ENCODE assay signal across 24 cellular contexts in the genomic region with DNA sequence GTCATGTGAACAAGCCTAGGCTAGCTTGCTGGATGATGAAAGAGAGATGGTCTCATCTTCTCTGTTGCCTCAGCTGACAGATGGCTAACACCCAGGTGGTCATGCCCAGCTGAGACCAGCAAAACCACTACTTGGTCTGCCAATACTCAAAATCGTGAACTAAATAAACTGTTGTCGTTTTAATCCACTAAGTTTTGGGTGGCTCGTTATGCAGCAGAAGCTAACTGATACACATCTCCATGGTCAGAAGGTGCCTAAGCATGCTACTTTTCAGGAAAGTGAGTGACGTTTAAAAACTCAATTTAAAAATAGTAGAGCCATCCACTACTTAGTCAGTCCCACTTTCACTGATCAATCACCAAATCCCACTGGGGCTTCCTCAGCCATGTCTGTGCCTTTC. TPM values are rescaled to one million over a fixed set of nuclear protein-coding genes. Genes with fewer than 3 reads are reported as not detected.
DNase-seq lines count a peak whose midpoint lies in the region; ATAC-seq, FAIRE-seq and TF ChIP-seq lines count a peak whose summit lies in the region.
"Had no signal": no experiment of that assay in that cellular context is flagged by ENCODE, and none has a peak within 500 bp of the region (broad histone marks: within the 10 kb centered on the region; RNA-seq: fewer than 3 reads in every experiment).

No MANE protein-coding gene starts in this region.

- no peaks in the 10 kb centered on the region for H3K27me3 Mint-ChIP-seq in activated T-helper 17 cell treated with anti-CD3 and anti-CD28 coated beads, Interleukin-2, amount 50 U/mL, for 72 hours
- H3K27me3 Mint-ChIP-seq in HFFc6 (ENCODE audit: insufficient read depth) (no peaks in the 10 kb centered on the region; the same call in 1 of the 2 replicates), WTC11 (ENCODE audit: low read depth) (no peaks in the 10 kb centered on the region)
- H3K27me3 Mint-ChIP-seq: CD4-positive, alpha-beta T cell had no signal

- no peak overlapping the region for H4K8ac ChIP-seq in H1 (ENCODE audit: extremely low read depth, insufficient read depth, low read length)

- H4K91ac ChIP-seq in H1 (replicated peaks; ENCODE audit: insufficient read length, low read length) = peak overlapping the region; percentile 48

- H3K23me2 ChIP-seq in H1 (ENCODE audit: low read depth, low read length) = no peaks in the 10 kb centered on the region

- intact Hi-C loops in left colon (cut with DNase I, micrococcal nuclease) = no loop called here

- DNase-seq in HTR-8/SVneo (ENCODE audit: insufficient read length, low spot score) (no peak), H1 (ENCODE audit: low read depth in 1 of 2, low spot score in 2 of 2) (no peak), left colon (no peak), HFFc6 (no peak), WTC11 (ENCODE audit: low spot score) (no peak)
- DNase-seq: 8988T; ACHN; AML-193; BE2C; CD4-positive, alpha-beta T cell; CD8-positive, alpha-beta memory T cell; DMS 273 treated with DMSO at 0.1 percent for 48 hours; DMS79; EL; GDM1; GOT3; HCEC 1CT had no signal

- H3K36me3 ChIP-seq in H1 (ENCODE audit: control insufficient read depth in 2 of 4, insufficient read depth in 4 of 4, low read length in 3 of 4) = peaks cover 0 to 3% (median 0%) of the 10 kb centered on the region in 4 experiments; a peak in 1 of 8 replicates
- H3K36me3 ChIP-seq: BE2C had no signal

- H3K56ac ChIP-seq in H1 (replicated peaks; ENCODE audit: insufficient read length, low read depth, low read length) = no peak overlapping the region

- peaks cover 10% of the 10 kb centered on the region for H3K9me3 Mint-ChIP-seq in activated T-helper 17 cell treated with anti-CD3 and anti-CD28 coated beads, Interleukin-2, amount 50 U/mL, for 72 hours
- H3K9me3 Mint-ChIP-seq in HFFc6 (no peaks in the 10 kb centered on the region), WTC11 (peaks cover 5% of the 10 kb centered on the region; the same call in 1 of the 2 replicates)
- H3K9me3 Mint-ChIP-seq: CD8-positive, alpha-beta memory T cell had no signal

- peak; percentile 54 for FAIRE-seq in HTR-8/SVneo (lab: Jason Lieb, UNC)
- FAIRE-seq in H1 (lab: Jason Lieb, UNC) = no peak
- FAIRE-seq: A549, D721Med, GM12878 had no signal

- H4K5ac ChIP-seq in H1 (ENCODE audit: insufficient read length, low read depth, low read length) = no peak overlapping the region

- H3K4me1 Mint-ChIP-seq in activated T-helper 17 cell treated with anti-CD3 and anti-CD28 coated beads, Interleukin-2, amount 50 U/mL, for 72 hours = peaks cover 56% of the 10 kb centered on the region
- H3K4me1 Mint-ChIP-seq in HFFc6 (ENCODE audit: low read depth) (no peaks in the 10 kb centered on the region), WTC11 (peaks cover 21% of the 10 kb centered on the region)

- no peak for TF ChIP-seq EP300 in H1 (IDR thresholded peaks at IDR 0.05; ENCODE audit: borderline replicate concordance in 1 of 2, low read depth in 2 of 2, low read length in 2 of 2)

- H3K27me3 ChIP-seq in H1 (replicated peaks in 1 of 4; ENCODE audit: control insufficient read depth in 3 of 4, extremely low read depth in 1 of 4, insufficient read depth in 3 of 4, low read length in 3 of 4) = no peaks in the 10 kb centered on the region
- H3K27me3 ChIP-seq: BE2C; BLaER1 treated with 17β-estradiol and CSF1 and Interleukin-3, amounts not matched to agents 10 nM and 100 nM had no signal

- peak overlapping the region; percentile 94 for H3K27ac Mint-ChIP-seq in activated T-helper 17 cell treated with anti-CD3 and anti-CD28 coated beads, Interleukin-2, amount 50 U/mL, for 72 hours
- no peak overlapping the region for H3K27ac Mint-ChIP-seq in HFFc6
- H3K27ac Mint-ChIP-seq in WTC11 = no peak overlapping the region
- H3K27ac Mint-ChIP-seq: CD4-positive, alpha-beta T cell had no signal

- CTCF ChIA-PET in H1 (lab: Charles Lee; ENCODE audit: partially characterized antibody) (interaction anchor here (0.7 to 2.9 kb wide), 12 partner anchors 13 to 369 kb away, joined by 3 to 34 read pairs (median 5); no protein-coding TSS in a partner anchor), WTC11 (lab: Charles Lee) (interaction anchor here (1.2 to 3.4 kb wide), 3 partner anchors 54 to 70 kb away, joined by 5 to 25 read pairs (median 5); no protein-coding TSS in a partner anchor)

- H2BK120ac ChIP-seq in H1 (replicated peaks; ENCODE audit: low read depth, low read length) = no peak overlapping the region

- H3K4me3 Mint-ChIP-seq in activated T-helper 17 cell treated with anti-CD3 and anti-CD28 coated beads, Interleukin-2, amount 50 U/mL, for 72 hours = peak overlapping the region; percentile 78
- H3K4me3 Mint-ChIP-seq in HFFc6 (no peak overlapping the region), WTC11 (no peak overlapping the region)
- H3K4me3 Mint-ChIP-seq: CD14-positive monocyte; CD4-positive, alpha-beta T cell; CD8-positive, alpha-beta memory T cell had no signal

- 84% methylated on average over 4 of the region's 4 CpGs; no CpG with 5 or more reads in 1 of the 2 experiments for WGBS in H1 (ENCODE audit: extremely low coverage in 1 of 2, insufficient coverage in 1 of 2, insufficient read length in 1 of 2, insufficient replicate concordance in 2 of 2, low coverage in 1 of 2, low lambda C conversion rate in 2 of 2, missing lambda C conversion rate in 1 of 2), 2 experiments

- no peak overlapping the region for H2AK5ac ChIP-seq in H1 (ENCODE audit: low read depth, low read length)

- H3K4me2 ChIP-seq in H1 (ENCODE audit: insufficient read depth in 1 of 2, low read depth in 2 of 2, low read length in 2 of 2) = no peak overlapping the region
- H3K4me2 ChIP-seq: A549 had no signal

- POLR2A ChIA-PET in H1 (lab: Charles Lee; ENCODE audit: partially characterized antibody) (interaction anchor here (0.7 kb wide), 1 partner anchor 57 kb away, joined by 3 read pairs; no protein-coding TSS in a partner anchor), WTC11 (lab: Charles Lee) (no interaction called here)

- 0 out of 2 replicates have a peak overlapping the region, but pooled peaks have one; percentile 18 for H2BK15ac ChIP-seq in H1 (ENCODE audit: low read length)

- no peak for TF ChIP-seq RAD21 in H1 (IDR thresholded peaks at IDR 0.05 in 1 of 2, conservative IDR thresholded peaks at IDR 0.05 in 1 of 2; ENCODE audit: low read depth in 2 of 2, low read length in 2 of 2)

- TF ChIP-seq CTCF in H1 (IDR thresholded peaks at IDR 0.05; ENCODE audit: control extremely low read depth in 1 of 3, insufficient read depth in 1 of 3, low read depth in 1 of 3, low read length in 3 of 3) (no peak), HFFc6 (IDR thresholded peaks at IDR 0.05) (no peak), WTC11 (IDR thresholded peaks at IDR 0.05) (no peak)

- no peak overlapping the region for H3K4ac ChIP-seq in H1 (replicated peaks; ENCODE audit: insufficient read length, low read depth, low read length)

- H3K9ac ChIP-seq in H1 (replicated peaks in 1 of 4; ENCODE audit: extremely low read depth in 1 of 4, low read depth in 3 of 4, low read length in 3 of 4) = no peak overlapping the region
- H3K9ac ChIP-seq: BLaER1 treated with 17β-estradiol and CSF1 and Interleukin-3, amounts not matched to agents 10 nM and 100 nM had no signal

- no peaks in the 10 kb centered on the region for H3K79me2 ChIP-seq in H1 (ENCODE audit: control insufficient read depth in 1 of 2, insufficient read depth in 2 of 2, low read length in 2 of 2)

- H2BK12ac ChIP-seq in H1 (ENCODE audit: low read depth, low read length) = no peak overlapping the region

- H3K14ac ChIP-seq in H1 (ENCODE audit: insufficient read length) = no peak overlapping the region

- H3K79me1 ChIP-seq in H1 (ENCODE audit: low read depth, low read length) = no peaks in the 10 kb centered on the region; the same call in 1 of the 2 replicates

- no peak for TF ChIP-seq POLR2A in H1 (IDR thresholded peaks at IDR 0.05; ENCODE audit: control extremely low read depth in 1 of 2, low read depth in 2 of 2, low read length in 2 of 2)

- peaks cover 2 to 9% (median 5%) of the 10 kb centered on the region in 4 experiments; a peak in 4 of 7 replicates for H3K4me1 ChIP-seq in H1 (replicated peaks in 1 of 4; ENCODE audit: control insufficient read depth in 3 of 4, insufficient read depth in 4 of 4, low read length in 3 of 4)
- H3K4me1 ChIP-seq: A549, BE2C had no signal

- H3K36me3 Mint-ChIP-seq in activated T-helper 17 cell treated with anti-CD3 and anti-CD28 coated beads, Interleukin-2, amount 50 U/mL, for 72 hours (ENCODE audit: low read depth) = peaks cover 89% of the 10 kb centered on the region
- peaks cover 18% of the 10 kb centered on the region for H3K36me3 Mint-ChIP-seq in HFFc6 (ENCODE audit: low read depth)
- peaks cover 10% of the 10 kb centered on the region for H3K36me3 Mint-ChIP-seq in WTC11

- H3K4me3 ChIP-seq in H1 (ENCODE audit: extremely low read depth in 1 of 4, insufficient read depth in 2 of 4, low read depth in 3 of 4, low read length in 4 of 4) = no peak overlapping the region
- H3K4me3 ChIP-seq: A549; BLaER1 treated with 17β-estradiol and CSF1 and Interleukin-3, amounts not matched to agents 10 nM and 100 nM; GM12878 had no signal

- H2AFZ ChIP-seq in H1 (ENCODE audit: low read length) = no peak overlapping the region

- no peak overlapping the region for H3K27ac ChIP-seq in H1 (ENCODE audit: low read depth, low read length)
- H3K27ac ChIP-seq: A549 had no signal

- H4K20me1 ChIP-seq in H1 (replicated peaks in 1 of 2; ENCODE audit: control insufficient read depth in 1 of 2, insufficient read depth in 2 of 2, low read length in 2 of 2) = no peaks in the 10 kb centered on the region

- ATAC-seq in activated T-helper 17 cell treated with anti-CD3 and anti-CD28 coated beads, Interleukin-2, amount 50 U/mL, for 72 hours (replicated peaks) = no peak
- no peak for ATAC-seq in left colon
- no peak for ATAC-seq in WTC11
- ATAC-seq: A549, GM12878 had no signal

- H3K9me3 ChIP-seq in H1 (ENCODE audit: insufficient read depth in 2 of 2, low read depth in 1 of 2, low read length in 1 of 2) = peaks cover 0 to 6% of the 10 kb centered on the region in 2 experiments; a peak in 1 of 4 replicates
- H3K9me3 ChIP-seq: A549, BE2C had no signal

- H3K23ac ChIP-seq in H1 (ENCODE audit: insufficient read length) = no peak overlapping the region

- H2BK5ac ChIP-seq in H1 (ENCODE audit: low read depth, low read length) = 0 out of 2 replicates have a peak overlapping the region, but pooled peaks have one; percentile 54

- 0 out of 2 replicates have a peak overlapping the region, but pooled peaks have one; percentile 55 for H3K18ac ChIP-seq in H1 (ENCODE audit: extremely low read depth, low read length)

- no peak overlapping the region for H2BK20ac ChIP-seq in H1 (ENCODE audit: low read length)

RNA-seq across cellular contexts. Expression of gene CCR4, which starts 52.8 kb away (rescaled TPM):
- total RNA-seq in activated T-helper 17 cell treated with anti-CD3 and anti-CD28 coated beads, Interleukin-2, amount 50 U/mL, for 72 hours = 100 to 1,000 TPM; 207 to 271 TPM
- total RNA-seq in H1 (2021; fragmentation: NEBNext Ultra II Directional; extraction: Animal tissue kit (Norgen Biotek cat#: 25700)) = 0.10 and 0.11 TPM in 2 replicates
- 0.08 and 0.15 TPM in 2 replicates for polyA plus RNA-seq in H1 (2011; rRNA removed)
- polyA plus RNA-seq in H1 (2011; cell fraction: cytosol; rRNA removed) = 0.13 TPM
- 0.13 TPM for polyA plus RNA-seq in H1 (2011; cell fraction: nucleus; rRNA removed)
- polyA plus RNA-seq in H1 (2012, experiment 1 of 2) = 0.07 to 0.11 TPM in 2 of 4 replicates, not detected in the others
- not detected for polyA plus RNA-seq in H1 (2012, experiment 2 of 2)
- 0.08 TPM for polyA plus RNA-seq in H1 (2013, experiment 1 of 2)
- polyA plus RNA-seq in H1 (2013, experiment 2 of 2) = 0.04 TPM
- polyA minus RNA-seq in H1 (2011; rRNA and poly(A)+ RNA removed) = 0.13 and 0.37 TPM in 2 replicates
- not detected for polyA minus RNA-seq in H1 (2011; cell fraction: cytosol; rRNA and poly(A)+ RNA removed)
- polyA minus RNA-seq in H1 (2011; cell fraction: nucleus; rRNA and poly(A)+ RNA removed) = 0.50 TPM
- total RNA-seq in left colon (under 1 TPM; 0.15 to 0.28 TPM), WTC11 (2021) (0.11 to 0.22 TPM (median 0.11 TPM) in 3 replicates)
- total RNA-seq in HFFc6 (2021; fragmentation: NEBNext Ultra II Directional; extraction: Animal tissue kit (Norgen Biotek cat#: 25700)) = not detected
- total RNA-seq: H7 had no signal
- polyA plus RNA-seq: A549 had no signal

Comparison
In these comparisons a context has a peak if more than half of its experiments do, and no peak if none do; other contexts are left out.
1. RNA of gene CCR4, which starts 52.8 kb away (total RNA-seq): 207 to 271 TPM in activated T-helper 17 cell treated with anti-CD3 and anti-CD28 coated beads, Interleukin-2, amount 50 U/mL, for 72 hours; 0.15 to 0.28 TPM in left colon, 0.11 to 0.22 TPM in WTC11, 0.10 to 0.11 TPM in H1 and not detected in HFFc6; every median in the first group is over 100 times any median in the second.